ENCODE assay signal across 14 cellular contexts in the genomic region with DNA sequence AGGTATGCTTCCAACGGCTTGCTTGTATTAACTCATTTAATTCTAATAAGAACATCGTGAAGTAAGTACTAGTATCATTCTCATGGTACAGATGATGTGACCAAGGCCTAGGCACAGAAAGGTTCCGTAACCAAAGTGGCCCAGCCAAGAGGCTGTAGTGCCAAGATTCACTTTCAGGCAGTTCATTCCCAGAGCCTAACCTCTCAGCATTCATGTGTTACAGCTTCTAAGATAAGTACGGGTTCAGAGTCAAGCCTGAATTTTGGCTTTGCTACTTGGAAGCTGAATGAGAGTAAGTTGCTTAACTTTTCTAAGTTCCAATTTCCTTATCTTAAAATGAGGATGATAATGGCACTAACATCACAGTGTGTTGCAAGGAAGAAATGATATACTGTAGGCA.
A peak's percentile ranks its signal among the peaks of the same experiment; 100 is the strongest.
DNase-seq lines count a peak whose midpoint lies in the region; ATAC-seq, FAIRE-seq and TF ChIP-seq lines count a peak whose summit lies in the region.
"Had no signal": no experiment of that assay in that cellular context is flagged by ENCODE, and none has a peak within 500 bp of the region (broad histone marks: within the 10 kb centered on the region; RNA-seq: fewer than 3 reads in every experiment).

No MANE protein-coding gene starts in this region.

- H3K9ac ChIP-seq in liver (ENCODE audit: low read depth in 1 of 2, low read length in 2 of 2) (no peak overlapping the region), HepG2 (ENCODE audit: insufficient read depth, low read depth, low read length) (no peak overlapping the region)
- H3K9ac ChIP-seq: KMS-11 had no signal

- H3K4me3 ChIP-seq in liver (ENCODE audit: low read depth in 1 of 3, low read length in 3 of 3), result no peak overlapping the region
- no peak overlapping the region for H3K4me3 ChIP-seq in HepG2 (replicated peaks in 1 of 3; ENCODE audit: insufficient read depth in 1 of 3, low read depth in 2 of 3, low read length in 3 of 3)
- no peak overlapping the region for H3K4me3 ChIP-seq in right atrium auricular region
- H3K4me3 ChIP-seq in thoracic aorta, result peak overlapping the region; percentile 24
- no peak overlapping the region for H3K4me3 ChIP-seq in A673 (ENCODE audit: low read depth, low read length, poor library complexity, severe bottlenecking)

- H3K36me3 ChIP-seq in liver (ENCODE audit: control insufficient read depth in 4 of 4, insufficient read depth in 3 of 4, low read depth in 1 of 4, low read length in 3 of 4) (no peaks in the 10 kb centered on the region), HepG2 (replicated peaks in 1 of 2; ENCODE audit: control insufficient read depth in 1 of 2, insufficient read depth in 2 of 2, low read length in 2 of 2) (no peaks in the 10 kb centered on the region), right atrium auricular region (no peaks in the 10 kb centered on the region), thoracic aorta (peaks cover 2% of the 10 kb centered on the region), A673 (ENCODE audit: insufficient read depth, low read length, poor library complexity, severe bottlenecking) (no peaks in the 10 kb centered on the region)

- TF ChIP-seq EP300 in HepG2 (IDR thresholded peaks at IDR 0.05; ENCODE audit: low read depth in 2 of 2, low read length in 2 of 2), result no peak
- no peak for TF ChIP-seq EP300 in HepG2 (CRISPR knock-in tag; IDR thresholded peaks at IDR 0.05; ENCODE audit: borderline replicate concordance)

- ATAC-seq in HepG2, result no peak
- ATAC-seq in thoracic aorta (ENCODE audit: insufficient number of reproducible peaks, low FRiP score, low read depth), result peak; percentile 84
- ATAC-seq in GM21447 (IDR thresholded peaks at IDR 0.05; ENCODE audit: unreplicated experiment), result no peak
- ATAC-seq in left lobe of liver, result no peak

- TF ChIP-seq CTCF in liver (IDR thresholded peaks at IDR 0.05; ENCODE audit: low read depth, low read length, missing input control) (no peak), HepG2 (CRISPR knock-in tag; IDR thresholded peaks at IDR 0.05) (no peak), right atrium auricular region (IDR thresholded peaks at IDR 0.05) (no peak), thoracic aorta (IDR thresholded peaks at IDR 0.05) (no peak), A673 (conservative IDR thresholded peaks at IDR 0.05; ENCODE audit: low read depth, low read length) (no peak)

- TF ChIP-seq POLR2A in HepG2 (IDR thresholded peaks at IDR 0.05; ENCODE audit: insufficient read depth in 1 of 2, low read depth in 2 of 2, low read length in 2 of 2), result no peak

- no peak for FAIRE-seq in HepG2 (lab: Jason Lieb, UNC)

- H3K27me3 ChIP-seq in liver (ENCODE audit: control insufficient read depth in 4 of 4, insufficient read depth in 4 of 4, low read length in 3 of 4), result no peaks in the 10 kb centered on the region
- H3K27me3 ChIP-seq in HepG2 (ENCODE audit: control insufficient read depth in 1 of 2, insufficient read depth in 2 of 2, low read length in 2 of 2), result no peaks in the 10 kb centered on the region
- H3K27me3 ChIP-seq in right atrium auricular region, result no peaks in the 10 kb centered on the region
- no peaks in the 10 kb centered on the region for H3K27me3 ChIP-seq in thoracic aorta (replicated peaks; ENCODE audit: insufficient read depth)
- H3K27me3 ChIP-seq in A673 (replicated peaks; ENCODE audit: insufficient read depth, low read depth, low read length, poor library complexity), result peaks cover 6% of the 10 kb centered on the region

- H4K20me1 ChIP-seq in HepG2 (ENCODE audit: insufficient read depth, low read length), result no peaks in the 10 kb centered on the region

- no peak overlapping the region for H3K4me2 ChIP-seq in HepG2 (ENCODE audit: low read depth, low read length)
- H3K4me2 ChIP-seq: KMS-11 had no signal

- no TSS peak for BruUV-seq in HepG2 (replicated peaks; lab: Mats Ljungman, UMichigan)
- no TSS peak for BruUV-seq in A673 (replicated peaks; lab: Mats Ljungman, UMichigan)

- H3K27ac ChIP-seq in liver (ENCODE audit: low read depth in 1 of 2, low read length in 2 of 2), result no peak overlapping the region
- H3K27ac ChIP-seq in HepG2 (ENCODE audit: extremely low read length, insufficient read depth, low read length), result no peak overlapping the region
- peak overlapping the region in 1 of 2 donors; percentile 37 for H3K27ac ChIP-seq in right atrium auricular region
- peak overlapping the region; percentile 13 to 61 for H3K27ac ChIP-seq in thoracic aorta
- H3K27ac ChIP-seq in A673 (ENCODE audit: low read depth, low read length, poor library complexity, severe bottlenecking), result no peak overlapping the region
- H3K27ac ChIP-seq: KMS-11 had no signal

- H3K4me1 ChIP-seq in liver (ENCODE audit: control insufficient read depth in 4 of 4, insufficient read depth in 4 of 4, low read length in 3 of 4) (no peaks in the 10 kb centered on the region), HepG2 (ENCODE audit: insufficient read depth, low read length) (no peaks in the 10 kb centered on the region), right atrium auricular region (no peaks in the 10 kb centered on the region), thoracic aorta (ENCODE audit: control insufficient read depth in 1 of 2, low read depth in 2 of 2) (peaks cover 17 to 30% of the 10 kb centered on the region in 2 donors), A673 (ENCODE audit: insufficient read depth, low read length, poor library complexity, severe bottlenecking) (no peaks in the 10 kb centered on the region)

- TF ChIP-seq RAD21 in liver (IDR thresholded peaks at IDR 0.05) (no peak), HepG2 (CRISPR knock-in tag; IDR thresholded peaks at IDR 0.05) (no peak)

- H3K79me2 ChIP-seq in HepG2 (ENCODE audit: insufficient read depth, low read length), result no peaks in the 10 kb centered on the region

- in situ Hi-C loops in HepG2 (cut with HindIII; ENCODE audit: extremely low pct_ligation_motif_present, low pct_unique_long_range_greater_than_20kb), result no loop called here

- POLR2A ChIA-PET in HepG2 (lab: Yijun Ruan, JAX), result no interaction called here
- POLR2A ChIA-PET in A673 (lab: Charles Lee; ENCODE audit: low non-redundant PET), result no interaction called here

- DNase-seq in HepG2 (ENCODE audit: low spot score) (no peak), right atrium auricular region (ENCODE audit: low spot score) (peak; percentile 83), thoracic aorta (ENCODE audit: low spot score) (no peak), NCI-H2227 treated with DMSO at 0.1 percent for 48 hours (lab: John Stamatoyannopoulos, UW) (no peak), A673 (ENCODE audit: low spot score) (no peak), left lobe of liver (ENCODE audit: low spot score) (no peak)
- DNase-seq: 8988T, DMS79 treated with DMSO at 0.1 percent for 48 hours, MV-4-11, NCI-H187, NCI-H526 had no signal

- intact Hi-C loops in HepG2 (cut with micrococcal nuclease; ENCODE audit: unreplicated experiment), result no loop called here
- intact Hi-C loops in A673 (cut with micrococcal nuclease; ENCODE audit: unreplicated experiment), result no loop called here

- no peak overlapping the region for H2AFZ ChIP-seq in HepG2 (ENCODE audit: low read length)

- 62% methylated on average over 4 of the region's 4 CpGs for WGBS in liver
- 14% methylated on average over 4 of the region's 4 CpGs for WGBS in HepG2 (ENCODE audit: low lambda C conversion rate)

- H3K9me3 ChIP-seq in liver (ENCODE audit: control insufficient read depth in 4 of 4, low read length in 3 of 4), result no peaks in the 10 kb centered on the region
- no peaks in the 10 kb centered on the region for H3K9me3 ChIP-seq in HepG2 (ENCODE audit: low read length)
- no peaks in the 10 kb centered on the region for H3K9me3 ChIP-seq in right atrium auricular region
- no peaks in the 10 kb centered on the region for H3K9me3 ChIP-seq in thoracic aorta
- H3K9me3 ChIP-seq in A673 (ENCODE audit: low read depth, low read length, poor library complexity, severe bottlenecking), result peaks cover 2% of the 10 kb centered on the region

- CTCF ChIA-PET in HepG2 (lab: Yijun Ruan, JAX; ENCODE audit: low intra/inter-chr PET ratio, low total read pairs), result no interaction called here
- CTCF ChIA-PET in A673 (lab: Charles Lee), result no interaction called here

TF ChIP-seq in liver, 16 proteins besides CTCF, POLR2A, EP300 and RAD21 (continues in another document):
- no peak for TF ChIP-seq FOXA1 (IDR thresholded peaks at IDR 0.05)
- TF ChIP-seq FOXA2 (IDR thresholded peaks at IDR 0.05), result no peak
- peak; percentile 68 for TF ChIP-seq NR2F2 (IDR thresholded peaks at IDR 0.05)

TF ChIP-seq in HepG2, 621 proteins besides CTCF, POLR2A, EP300 and RAD21 (continues in another document):
- no peak for TF ChIP-seq PAX8 (CRISPR knock-in tag; IDR thresholded peaks at IDR 0.05; ENCODE audit: borderline replicate concordance)
- TF ChIP-seq RORA (CRISPR knock-in tag; IDR thresholded peaks at IDR 0.05), result no peak
- TF ChIP-seq ZMAT3 (CRISPR knock-in tag; conservative IDR thresholded peaks at IDR 0.05), result no peak
- TF ChIP-seq ZNF414 (CRISPR knock-in tag; IDR thresholded peaks at IDR 0.05), result no peak
- no peak for TF ChIP-seq PITX1 (CRISPR knock-in tag; IDR thresholded peaks at IDR 0.05)
- no peak for TF ChIP-seq EHMT2 (IDR thresholded peaks at IDR 0.05; ENCODE audit: borderline replicate concordance, low read depth, low read length)
- TF ChIP-seq RFX5 (IDR thresholded peaks at IDR 0.05; ENCODE audit: low read depth, low read length), result no peak
- TF ChIP-seq KLF16 (CRISPR knock-in tag; IDR thresholded peaks at IDR 0.05), result no peak
- TF ChIP-seq JARID2 (CRISPR knock-in tag; IDR thresholded peaks at IDR 0.05; ENCODE audit: insufficient replicate concordance), result no peak
- no peak for TF ChIP-seq ZNF768 (CRISPR knock-in tag; IDR thresholded peaks at IDR 0.05)
- no peak for TF ChIP-seq DPF2 (CRISPR knock-in tag; IDR thresholded peaks at IDR 0.05; ENCODE audit: borderline replicate concordance, low read depth)
- TF ChIP-seq ZNF382 (CRISPR knock-in tag; IDR thresholded peaks at IDR 0.05; ENCODE audit: borderline replicate concordance), result no peak
- no peak for TF ChIP-seq ZNF766 (CRISPR knock-in tag; IDR thresholded peaks at IDR 0.05; ENCODE audit: borderline replicate concordance)
- no peak for TF ChIP-seq MED13 (CRISPR knock-in tag; IDR thresholded peaks at IDR 0.05)

Comparison
In these comparisons a context has a peak if more than half of its experiments do, and no peak if none do; other contexts are left out.
1. H3K27ac ChIP-seq: peak in thoracic aorta (2 of 2); none in liver (0 of 2), HepG2 (single experiment) and A673 (single experiment).